10 cellular contexts compared by ENCODE assay signal in the genomic region with DNA sequence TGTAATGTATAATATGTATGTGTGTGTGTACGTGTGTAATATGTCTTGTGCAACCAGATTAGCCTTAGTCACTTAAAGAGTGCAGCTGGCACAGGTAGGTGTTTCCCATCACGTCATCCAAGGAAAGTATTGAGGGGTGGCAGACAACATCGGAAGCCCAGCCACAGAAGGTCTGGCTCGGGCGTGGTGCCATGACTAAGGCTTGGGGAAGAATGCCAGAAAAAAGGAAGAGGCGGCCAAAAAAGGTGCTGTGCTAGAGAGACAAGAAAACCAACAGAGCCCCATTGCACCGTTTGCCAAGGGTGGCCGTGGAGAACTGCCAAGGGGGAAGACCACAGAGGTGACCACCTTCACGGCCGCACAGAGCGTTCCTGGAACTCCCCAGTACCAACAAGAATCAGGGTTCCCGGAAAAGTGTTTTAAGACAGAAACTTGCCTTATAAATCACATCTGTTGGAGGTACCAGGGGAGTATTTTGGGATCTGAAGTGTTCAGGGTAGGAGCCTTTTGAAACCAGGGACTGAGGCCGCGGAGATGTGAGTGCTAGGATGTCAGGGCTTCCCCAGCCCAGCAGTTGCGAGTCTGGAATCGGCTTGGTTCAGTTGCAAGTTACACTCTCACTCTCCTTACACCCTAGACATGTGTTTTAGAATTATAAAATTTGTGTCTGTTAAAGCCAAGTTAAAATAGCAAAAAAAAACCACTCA.
DNase-seq lines count a peak whose midpoint lies in the region; ATAC-seq and TF ChIP-seq lines count a peak whose summit lies in the region.
"Had no signal": no experiment of that assay in that cellular context is flagged by ENCODE, and none has a peak within 500 bp of the region (broad histone marks: within the 10 kb centered on the region; RNA-seq: fewer than 3 reads in every experiment).

No MANE protein-coding gene starts in this region.

- H4K8ac ChIP-seq in H9 (replicated peaks; ENCODE audit: insufficient read length, low read depth, low read length), result no peak overlapping the region

- H3K4me1 Mint-ChIP-seq in H9, result peaks cover 46 to 58% of the 10 kb centered on the region in 2 experiments

- H2AFZ ChIP-seq in DND-41 (ENCODE audit: low read depth, low read length) (no peak overlapping the region), H9 (ENCODE audit: low read length) (no peak overlapping the region)

- no peaks in the 10 kb centered on the region for H3K36me3 Mint-ChIP-seq in H9 (ENCODE audit: insufficient read depth in 1 of 3, low read depth in 3 of 3)
- H3K36me3 Mint-ChIP-seq: activated CD8-positive, alpha-beta memory T cell treated with anti-CD3 and anti-CD28 coated beads, Interleukin-2, amount 10 ng/mL, durations not matched to agents 7 days and 5 days had no signal

- H3K56ac ChIP-seq in H9 (ENCODE audit: insufficient read length, low read depth, low read length), result no peak overlapping the region

- H3K23me2 ChIP-seq in H9 (ENCODE audit: insufficient read length, low read depth, low read length, poor library complexity, severe bottlenecking), result no peaks in the 10 kb centered on the region

- H3K4me3 ChIP-seq in DND-41 (ENCODE audit: low read depth in 1 of 2, low read length in 2 of 2), result no peak overlapping the region

- no CpG with 5 or more reads among the region's 16 CpGs for WGBS in H9 (ENCODE audit: extremely low coverage, insufficient read length, low lambda C conversion rate)

- no peaks in the 10 kb centered on the region for H3K27me3 ChIP-seq in DND-41 (ENCODE audit: insufficient read depth, low read length, poor library complexity)
- no peaks in the 10 kb centered on the region for H3K27me3 ChIP-seq in H9 (ENCODE audit: insufficient read depth, low read length)

- no peak overlapping the region for H3K18ac ChIP-seq in H9 (ENCODE audit: insufficient read length, low read depth, low read length)

- H3K9me3 ChIP-seq in DND-41 (ENCODE audit: insufficient read depth, low read length, severe bottlenecking) (no peaks in the 10 kb centered on the region), H9 (ENCODE audit: control insufficient read depth, low read depth, low read length) (no peaks in the 10 kb centered on the region)

- H3K4ac ChIP-seq in H9 (ENCODE audit: low read depth, low read length), result no peak overlapping the region

- H3K27me3 Mint-ChIP-seq in H9 (ENCODE audit: low read depth), result no peaks in the 10 kb centered on the region; the same call in 1 of the 2 replicates
- H3K27me3 Mint-ChIP-seq: activated CD8-positive, alpha-beta memory T cell treated with anti-CD3 and anti-CD28 coated beads, Interleukin-2, amount 10 ng/mL, durations not matched to agents 7 days and 5 days had no signal

- no peak overlapping the region for H4K91ac ChIP-seq in H9 (ENCODE audit: insufficient read length, low read depth, low read length)

- H3K27ac ChIP-seq in DND-41 (ENCODE audit: low read length), result peak overlapping the region; percentile 81
- H3K27ac ChIP-seq in H9 (ENCODE audit: insufficient read length, low read depth, low read length), result no peak overlapping the region

- H2BK15ac ChIP-seq in H9 (ENCODE audit: low read depth, low read length), result no peak overlapping the region

- peak overlapping the region in 1 of 3 experiments; percentile 42; a peak in 1 of 7 replicates for H3K27ac Mint-ChIP-seq in H9
- H3K27ac Mint-ChIP-seq: activated CD8-positive, alpha-beta memory T cell treated with anti-CD3 and anti-CD28 coated beads, Interleukin-2, amount 10 ng/mL, durations not matched to agents 7 days and 5 days had no signal

- no peak overlapping the region for H3K4me2 ChIP-seq in DND-41 (ENCODE audit: insufficient read depth, low read length)
- H3K4me2 ChIP-seq in H9 (ENCODE audit: insufficient read depth, insufficient read length, low read length), result no peak overlapping the region

- no peak overlapping the region for H3K23ac ChIP-seq in H9 (ENCODE audit: insufficient read length, low read depth, low read length)

- no peak overlapping the region for H2BK5ac ChIP-seq in H9 (ENCODE audit: insufficient read length, low read length)

- no peaks in the 10 kb centered on the region for H3K9me3 Mint-ChIP-seq in H9

- DNase-seq in DND-41 (no peak), NCI-H2081 treated with DMSO at 0.1 percent for 48 hours (lab: John Stamatoyannopoulos, UW) (peak; percentile 23), cerebellar cortex (ENCODE audit: low spot score) (peak; percentile 67), omental fat pad (ENCODE audit: low spot score) (peak; percentile 33), SKM-1 (lab: John Stamatoyannopoulos, UW; ENCODE audit: unreplicated experiment) (no peak), H9 (no peak)
- no peak for DNase-seq in activated CD8-positive, alpha-beta memory T cell treated with anti-CD3 and anti-CD28 coated beads, Interleukin-2, amount 50 U/mL, for 48 hours
- no peak for DNase-seq in activated CD4-positive, CD25-positive, alpha-beta regulatory T cell (lab: John Stamatoyannopoulos, UW)
- DNase-seq: activated CD8-positive, alpha-beta memory T cell treated with anti-CD3 and anti-CD28 coated beads, Interleukin-2, amount 10 ng/mL, durations not matched to agents 7 days and 5 days; EL had no signal

- no peak overlapping the region for H2BK20ac ChIP-seq in H9 (ENCODE audit: low read depth, low read length, poor library complexity, severe bottlenecking)

- H3K4me3 Mint-ChIP-seq in H9, result no peak overlapping the region
- H3K4me3 Mint-ChIP-seq: activated CD8-positive, alpha-beta memory T cell treated with anti-CD3 and anti-CD28 coated beads, Interleukin-2, amount 10 ng/mL, durations not matched to agents 7 days and 5 days had no signal

- H2BK120ac ChIP-seq in H9 (ENCODE audit: low read depth, low read length, poor library complexity, severe bottlenecking), result no peak overlapping the region

- no peak overlapping the region for H3K14ac ChIP-seq in H9 (ENCODE audit: insufficient read depth, low read length)

- TF ChIP-seq CTCF in DND-41 (IDR thresholded peaks at IDR 0.05; ENCODE audit: borderline replicate concordance, extremely low read depth, low read length, poor library complexity, severe bottlenecking), result no peak
- TF ChIP-seq CTCF in omental fat pad (IDR thresholded peaks at IDR 0.05), result no peak
- TF ChIP-seq CTCF in H9 (conservative IDR thresholded peaks at IDR 0.05), result no peak

- H2BK12ac ChIP-seq in H9 (ENCODE audit: insufficient read length, low read depth, low read length), result no peak overlapping the region

- no peaks in the 10 kb centered on the region for H4K20me1 ChIP-seq in DND-41 (ENCODE audit: insufficient read depth, low read length)
- H4K20me1 ChIP-seq in H9 (ENCODE audit: control insufficient read depth, insufficient read depth, insufficient read length), result no peaks in the 10 kb centered on the region

- no peaks in the 10 kb centered on the region for H3K36me3 ChIP-seq in DND-41 (ENCODE audit: insufficient read depth, low read length)

- no peaks in the 10 kb centered on the region for H3K79me1 ChIP-seq in H9 (ENCODE audit: insufficient read depth, low read depth, low read length, poor library complexity, severe bottlenecking)

- H3K9ac ChIP-seq in DND-41 (ENCODE audit: low read depth, low read length), result no peak overlapping the region
- H3K9ac ChIP-seq in H9 (ENCODE audit: extremely low read depth, insufficient read length, low read length), result no peak overlapping the region

- H3K79me2 ChIP-seq in DND-41 (ENCODE audit: insufficient read depth, low read length) (no peaks in the 10 kb centered on the region), H9 (ENCODE audit: insufficient read depth, low read length) (no peaks in the 10 kb centered on the region)

- no peak overlapping the region for H3T11ph ChIP-seq in H9 (ENCODE audit: low read length)

- no peak for ATAC-seq in DND-41 (ENCODE audit: insufficient read depth, low read depth)
- ATAC-seq in omental fat pad (ENCODE audit: low FRiP score), result peak; percentile 90
- ATAC-seq: activated CD8-positive, alpha-beta memory T cell treated with anti-CD3 and anti-CD28 coated beads, Interleukin-2, amount 10 ng/mL, durations not matched to agents 7 days and 5 days had no signal

- no peak overlapping the region for H4K5ac ChIP-seq in H9 (ENCODE audit: insufficient read length, low read depth, low read length)

- H2AK5ac ChIP-seq in H9 (ENCODE audit: insufficient read length, low read length), result no peak overlapping the region

- H3K4me1 ChIP-seq in DND-41 (ENCODE audit: insufficient read depth, low read length) (peaks cover 40% of the 10 kb centered on the region), H9 (ENCODE audit: insufficient read depth, low read length) (peaks cover 3% of the 10 kb centered on the region; the same call in 1 of the 2 replicates)

Comparison
In these comparisons a context has a peak if more than half of its experiments do, and no peak if none do; other contexts are left out.
1. DNase-seq: peak in NCI-H2081 treated with DMSO at 0.1 percent for 48 hours (single experiment), cerebellar cortex (single experiment) and omental fat pad (single experiment); none in DND-41 (single experiment), SKM-1 (single experiment), activated CD8-positive, alpha-beta memory T cell treated with anti-CD3 and anti-CD28 coated beads, Interleukin-2, amount 50 U/mL, for 48 hours (single experiment), H9 (single experiment) and activated CD4-positive, CD25-positive, alpha-beta regulatory T cell (0 of 4).